8 cellular contexts compared by ENCODE assay signal in genomic region chr2:107826749-107827148, GRCh38. TPM values are rescaled to one million over a fixed set of nuclear protein-coding genes. Genes with fewer than 3 reads are reported as not detected.
"Had no signal": no experiment of that assay in that cellular context is flagged by ENCODE, and none has a peak within 500 bp of the region (broad histone marks: within the 10 kb centered on the region; RNA-seq: fewer than 3 reads in every experiment).

TSS of gene RGPD4 (plus strand) at chr2:107826892. CDS start at chr2:107827014, 122 bp downstream.

RNA-seq across cellular contexts. Expression of gene RGPD4, which starts in this region (rescaled TPM):
- total RNA-seq: OCI-LY7, PC-3, PC-9, Peyer's patch, RPMI7951, SJCRH30, SJSA1 had no signal
- polyA plus RNA-seq: SK-N-SH had no signal
